ENCODE assay signal across 9 cellular contexts in the genomic region with DNA sequence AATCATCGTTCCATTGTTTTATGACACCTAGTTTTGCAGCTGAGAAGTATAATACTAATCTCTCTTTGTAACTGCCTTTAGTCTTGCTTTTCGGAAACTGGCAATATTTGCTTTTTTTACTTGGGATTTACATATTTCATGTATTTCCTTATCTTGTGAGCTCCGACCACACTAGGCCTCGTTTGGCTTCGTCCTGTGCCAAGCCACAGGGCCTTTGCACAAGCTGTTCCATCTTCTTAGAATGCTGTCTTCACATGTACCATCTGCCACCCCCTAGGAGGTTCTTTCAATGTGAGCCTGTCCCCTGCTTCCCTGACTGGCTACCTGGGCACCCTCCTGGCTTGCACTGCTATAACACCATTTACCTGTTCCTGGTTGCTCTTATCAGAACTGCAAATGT.
"Had no signal": no experiment of that assay in that cellular context is flagged by ENCODE, and none has a peak within 500 bp of the region (broad histone marks: within the 10 kb centered on the region; RNA-seq: fewer than 3 reads in every experiment).

No MANE protein-coding gene starts in this region.

- H3K4me1 Mint-ChIP-seq: IgD-negative memory B cell had no signal

- H3K27ac Mint-ChIP-seq: HFFc6, IgD-negative memory B cell had no signal

- DNase-seq: GM23248, GOT3, HFFc6, KBM-7 had no signal

- H3K4me3 ChIP-seq: GM23248, HAP-1 had no signal

- H3K4me1 ChIP-seq: HAP-1 had no signal

- H3K9me3 ChIP-seq: HAP-1 had no signal

- ATAC-seq: HCT116, HepG2 had no signal

- H3K36me3 Mint-ChIP-seq: IgD-negative memory B cell had no signal

- H3K27me3 Mint-ChIP-seq: IgD-negative memory B cell had no signal

- H3K36me3 ChIP-seq: HAP-1 had no signal

- H3K4me3 Mint-ChIP-seq: HFFc6, IgD-negative memory B cell had no signal

- H3K27ac ChIP-seq: GM23248, HL-60 had no signal
